ENCODE assay signal across 15 cellular contexts in genomic region chr12:81206425-81206824, GRCh38.
DNase-seq lines count a peak whose midpoint lies in the region; ATAC-seq and TF ChIP-seq lines count a peak whose summit lies in the region.
"Had no signal": no experiment of that assay in that cellular context is flagged by ENCODE, and none has a peak within 500 bp of the region (broad histone marks: within the 10 kb centered on the region; RNA-seq: fewer than 3 reads in every experiment).

No MANE protein-coding gene starts in this region.

- peaks cover 39% of the 10 kb centered on the region for H3K4me1 Mint-ChIP-seq in type B pancreatic cell (ENCODE audit: unreplicated experiment)

- H3K36me3 Mint-ChIP-seq in type B pancreatic cell = peaks cover 4% of the 10 kb centered on the region
- H3K36me3 Mint-ChIP-seq: activated naive CD4-positive, alpha-beta T cell treated with anti-CD3 and anti-CD28 coated beads, Interleukin-2, amount 50 U/mL, for 72 hours; WTC11 had no signal

- H3K27me3 Mint-ChIP-seq in type B pancreatic cell = no peaks in the 10 kb centered on the region

- peak overlapping the region; percentile 10 for H3K27ac Mint-ChIP-seq in type B pancreatic cell
- H3K27ac Mint-ChIP-seq: activated CD8-positive, alpha-beta T cell treated with anti-CD3 and anti-CD28 coated beads, Interleukin-2, amount 10 ng/mL, durations not matched to agents 7 days and 5 days; activated naive CD4-positive, alpha-beta T cell treated with anti-CD3 and anti-CD28 coated beads, Interleukin-2, amount 50 U/mL, for 72 hours had no signal

- ATAC-seq in HG03280 (IDR thresholded peaks at IDR 0.05; ENCODE audit: unreplicated experiment) = no peak
- ATAC-seq: activated CD8-positive, alpha-beta T cell treated with anti-CD3 and anti-CD28 coated beads, Interleukin-2, amount 10 ng/mL, durations not matched to agents 7 days and 5 days; activated naive CD4-positive, alpha-beta T cell treated with anti-CD3 and anti-CD28 coated beads, Interleukin-2, amount 50 U/mL, for 72 hours; heart right ventricle had no signal

- DNase-seq in DMS 273 (lab: John Stamatoyannopoulos, UW; ENCODE audit: unreplicated experiment) (peak; percentile 63), DMS 273 treated with DMSO at 0.1 percent for 48 hours (lab: John Stamatoyannopoulos, UW) (no peak), NCI-H1930 (lab: John Stamatoyannopoulos, UW) (peak; percentile 77 to 93), NCI-H774 (lab: John Stamatoyannopoulos, UW) (peak; percentile 53), type B pancreatic cell (ENCODE audit: extremely low spot score, unreplicated experiment) (no peak), GDM1 (lab: John Stamatoyannopoulos, UW) (no peak), occipital lobe (lab: John Stamatoyannopoulos, UW) (no peak)
- DNase-seq: activated CD8-positive, alpha-beta T cell treated with anti-CD3 and anti-CD28 coated beads, Interleukin-2, amount 10 ng/mL, durations not matched to agents 7 days and 5 days; activated T-cell treated with anti-CD3 and anti-CD28 coated beads, Interleukin-2, amount 50 U/mL, for 48 hours; DMS79; heart right ventricle; NCI-H2227 treated with DMSO at 0.1 percent for 48 hours had no signal

- no peaks in the 10 kb centered on the region for H3K9me3 Mint-ChIP-seq in type B pancreatic cell
- H3K9me3 Mint-ChIP-seq: WTC11 had no signal

- no peak for TF ChIP-seq CTCF in type B pancreatic cell (conservative IDR thresholded peaks at IDR 0.05)

- H3K4me3 Mint-ChIP-seq in type B pancreatic cell = no peak overlapping the region
- H3K4me3 Mint-ChIP-seq: activated CD8-positive, alpha-beta T cell treated with anti-CD3 and anti-CD28 coated beads, Interleukin-2, amount 10 ng/mL, durations not matched to agents 7 days and 5 days had no signal

Comparison
In these comparisons a context has a peak if more than half of its experiments do, and no peak if none do; other contexts are left out.
1. DNase-seq: peak in DMS 273 (single experiment), NCI-H1930 (2 of 2) and NCI-H774 (single experiment); none in DMS 273 treated with DMSO at 0.1 percent for 48 hours (single experiment), type B pancreatic cell (single experiment), GDM1 (single experiment) and occipital lobe (single experiment).